8 cellular contexts compared by ENCODE assay signal in the genomic region with DNA sequence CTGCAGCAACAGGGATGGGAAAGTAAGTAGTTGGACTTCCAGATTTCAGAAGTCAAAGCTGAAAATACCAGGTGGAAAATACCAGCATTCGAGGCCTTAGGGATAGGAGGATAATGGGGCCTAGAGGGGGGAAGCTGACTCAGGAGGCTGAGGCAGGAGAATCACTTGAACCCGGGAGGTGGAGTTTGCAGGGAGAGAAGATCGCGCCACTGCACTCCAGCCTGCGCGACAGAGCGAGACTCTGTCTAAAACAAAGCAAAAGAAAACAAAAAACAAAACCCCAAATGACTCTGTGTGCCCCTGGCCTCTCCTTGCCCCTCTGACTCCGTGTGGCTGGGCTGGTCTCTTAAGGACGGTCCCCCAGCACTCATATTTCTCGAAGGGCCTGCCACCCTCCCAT. TPM values are rescaled to one million over a fixed set of nuclear protein-coding genes. Genes with fewer than 3 reads are reported as not detected.
DNase-seq lines count a peak whose midpoint lies in the region; ATAC-seq and TF ChIP-seq lines count a peak whose summit lies in the region.

No MANE protein-coding gene starts in this region.

- H3K4me3 ChIP-seq in esophagus squamous epithelium (peak overlapping the region; percentile 36 to 66 (median 51)), prostate gland (peak overlapping the region; percentile 18 to 35)

- H3K9me3 Mint-ChIP-seq in T-cell: no peaks in the 10 kb centered on the region

- intact Hi-C loops in esophagus squamous epithelium (cut with DNase I) (no loop called here), prostate gland (cut with DNase I) (no loop called here)

- peak overlapping the region; percentile 88 to 92 (median 89) for H3K4me3 Mint-ChIP-seq in T-cell

- peak overlapping the region; percentile 60 for H3K9ac ChIP-seq in ES-I3 (ENCODE audit: low read depth, low read length)

- H3K36me3 Mint-ChIP-seq in T-cell: peaks cover 31% of the 10 kb centered on the region

- CTCF ChIA-PET in T-cell (lab: Charles Lee): interaction anchor here (0.6 to 1.5 kb wide), 6 partner anchors 10 to 47 kb away, joined by 3 to 12 read pairs (median 6); partner anchors contain the start of gene NTRK1 (in 1 of the 2)

- H3K27me3 ChIP-seq in esophagus squamous epithelium (peaks cover 0 to 13% (median 0%) of the 10 kb centered on the region in 4 donors), prostate gland (replicated peaks; ENCODE audit: insufficient read depth) (no peaks in the 10 kb centered on the region)

- peak overlapping the region in 2 of 4 donors; percentile 47 to 81 for H3K27ac ChIP-seq in esophagus squamous epithelium
- no peak overlapping the region for H3K27ac ChIP-seq in prostate gland

- no peaks in the 10 kb centered on the region for H3K27me3 Mint-ChIP-seq in T-cell

- H3K36me3 ChIP-seq in ES-I3 (ENCODE audit: insufficient read depth, low read length) (no peaks in the 10 kb centered on the region), esophagus squamous epithelium (no peaks in the 10 kb centered on the region), prostate gland (no peaks in the 10 kb centered on the region)

- H3K9me3 ChIP-seq in ES-I3 (ENCODE audit: control insufficient read depth, insufficient read depth, low read length) (no peaks in the 10 kb centered on the region), esophagus squamous epithelium (no peaks in the 10 kb centered on the region), prostate gland (no peaks in the 10 kb centered on the region)

- TF ChIP-seq CTCF in esophagus squamous epithelium (IDR thresholded peaks at IDR 0.05) (no peak), prostate gland (IDR thresholded peaks at IDR 0.05) (no peak)

- no peak for TF ChIP-seq POLR2A in esophagus squamous epithelium (IDR thresholded peaks at IDR 0.05)
- TF ChIP-seq POLR2A in prostate gland (IDR thresholded peaks at IDR 0.05): no peak

- peaks cover 60 to 79% (median 72%) of the 10 kb centered on the region in 3 donors for H3K4me1 Mint-ChIP-seq in T-cell

- peak overlapping the region; percentile 98 to 100 for H3K27ac Mint-ChIP-seq in T-cell

- WGBS in esophagus squamous epithelium, 2 donors: 46 to 53% methylated on average over 9 to 10 of the region's 10 CpGs
- 61% methylated on average over 10 of the region's 10 CpGs for WGBS in prostate gland

- ATAC-seq in T-cell (replicated peaks in 1 of 4) (no peak), HG03439 (IDR thresholded peaks at IDR 0.05; ENCODE audit: unreplicated experiment) (no peak), HG03045 (IDR thresholded peaks at IDR 0.05; ENCODE audit: unreplicated experiment) (no peak), GM21529 (IDR thresholded peaks at IDR 0.05; ENCODE audit: unreplicated experiment) (no peak)

- DNase-seq in T-cell: no peak
- no peak for DNase-seq in esophagus squamous epithelium (lab: John Stamatoyannopoulos, UW)
- DNase-seq in prostate gland (ENCODE audit: low spot score): no peak
- no peak for DNase-seq in kidney tubule cell (ENCODE audit: low spot score)

- H3K4me1 ChIP-seq in ES-I3 (ENCODE audit: insufficient read depth, low read length): peaks cover 24% of the 10 kb centered on the region
- H3K4me1 ChIP-seq in esophagus squamous epithelium: peaks cover 12 to 45% (median 21%) of the 10 kb centered on the region in 3 donors
- H3K4me1 ChIP-seq in prostate gland (replicated peaks): peaks cover 5% of the 10 kb centered on the region

- POLR2A ChIA-PET in T-cell (lab: Charles Lee): no interaction called here

RNA-seq across cellular contexts. Expression of gene SH2D2A, which starts 3.4 kb away (rescaled TPM):
- total RNA-seq in T-cell (100 to 1,000 TPM in 1 of 5 donors, 10 to 100 TPM in 4; 42.8 to 110 (median 66.8) TPM), esophagus squamous epithelium (1 to 10 TPM in 2 of 4 donors, under 1 TPM in 1, not detected in 1; 0.32 to 2.0 (median 1.7) TPM), prostate gland (under 1 TPM in 1 of 2 donors, not detected in 1; 0.80 TPM)

RNA-seq across cellular contexts. Expression of gene INSRR, which starts 45.6 kb away (rescaled TPM):
- total RNA-seq in T-cell (under 1 TPM in 1 of 5 donors, not detected in 4; 0.07 TPM), esophagus squamous epithelium (not detected), prostate gland (1 to 10 TPM in 1 of 2 donors, under 1 TPM in 1; 0.18 to 3.0 TPM)

RNA-seq across cellular contexts. Expression of gene PRCC, which starts 46.0 kb away (rescaled TPM):
- total RNA-seq in T-cell: 10 to 100 TPM; 55.3 to 67.7 (median 65.4) TPM
- 10 to 100 TPM; 35.6 to 42.6 (median 38.3) TPM for total RNA-seq in esophagus squamous epithelium
- total RNA-seq in prostate gland: 10 to 100 TPM; 33.0 to 61.5 TPM

RNA-seq across cellular contexts. Expression of gene NTRK1, which starts 47.4 kb away (rescaled TPM):
- total RNA-seq in T-cell (1 to 10 TPM in 1 of 5 donors, under 1 TPM in 4; 0.36 to 1.2 (median 0.60) TPM), esophagus squamous epithelium (under 1 TPM in 2 of 4 donors, not detected in 2; 0.09 to 0.57 TPM), prostate gland (10 to 100 TPM in 1 of 2 donors, under 1 TPM in 1; 0.59 to 31.4 TPM)

Comparison
In these comparisons a context has a peak if more than half of its experiments do, and no peak if none do; other contexts are left out.
1. RNA of gene SH2D2A, which starts 3.4 kb away (total RNA-seq): 42.8 to 110 TPM in T-cell; 0.32 to 2.0 TPM in esophagus squamous epithelium and 0.80 TPM in prostate gland; every median in the first group is over 10 times any median in the second.